Comparison of ENCODE assay signal across 12 cellular contexts in genomic region chr7:68148440-68148839, GRCh38.
"Had no signal": no experiment of that assay in that cellular context is flagged by ENCODE, and none has a peak within 500 bp of the region (broad histone marks: within the 10 kb centered on the region; RNA-seq: fewer than 3 reads in every experiment).

No MANE protein-coding gene starts in this region.

- DNase-seq: activated CD4-positive, alpha-beta T cell treated with anti-CD3 and anti-CD28 coated beads, Interleukin-2, amount 10 ng/mL, durations not matched to agents 24 days and 14 days; activated CD4-positive, CD25-positive, alpha-beta regulatory T cell; activated CD8-positive, alpha-beta memory T cell treated with anti-CD3 and anti-CD28 coated beads, Interleukin-2, amount 50 U/mL, for 4 hours; activated CD8-positive, alpha-beta T cell treated with anti-CD3 and anti-CD28 coated beads, Interleukin-2, amount 10 ng/mL, durations not matched to agents 7 days and 5 days; activated effector memory CD4-positive, alpha-beta T cell treated with anti-CD3 and anti-CD28 coated beads, Interleukin-2, amount 50 U/mL, for 16 hours; activated T-cell treated with anti-CD3 and anti-CD28 coated beads, Interleukin-2, amount 50 U/mL, for 48 hours; left ventricle myocardium inferior; mesenchymal stem cell; naive thymus-derived CD8-positive, alpha-beta T cell; pancreas had no signal

- H3K27ac ChIP-seq: left ventricle myocardium inferior, pancreas had no signal

- H3K4me1 ChIP-seq: left ventricle myocardium inferior, pancreas had no signal

- H3K4me3 ChIP-seq: left ventricle myocardium inferior, pancreas had no signal

- FAIRE-seq: colon, keratinocyte, pancreas had no signal

- H3K27me3 ChIP-seq: pancreas had no signal

- H3K9me3 ChIP-seq: pancreas had no signal

- H3K36me3 ChIP-seq: left ventricle myocardium inferior, pancreas had no signal
